In genomic region chr1:111199881-111200801, GRCh38 we compare ENCODE assay signal across 9 cellular contexts. TPM values are rescaled to one million over a fixed set of nuclear protein-coding genes. Genes with fewer than 3 reads are reported as not detected.
DNase-seq lines count a peak whose midpoint lies in the region; ATAC-seq and TF ChIP-seq lines count a peak whose summit lies in the region.
"Had no signal": no experiment of that assay in that cellular context is flagged by ENCODE, and none has a peak within 500 bp of the region (broad histone marks: within the 10 kb centered on the region; RNA-seq: fewer than 3 reads in every experiment).

Gene DENND2D (minus strand): TSS chr1:111200646. CDS start chr1:111200459, 187 bp downstream.

- no peak for TF ChIP-seq CTCF in ascending aorta (IDR thresholded peaks at IDR 0.05)

- H3K27me3 ChIP-seq in BLaER1 treated with 17β-estradiol and CSF1 and Interleukin-3, amounts not matched to agents 10 nM and 100 nM, result no peaks in the 10 kb centered on the region
- H3K27me3 ChIP-seq in ascending aorta (peaks cover 6% of the 10 kb centered on the region), mucosa of rectum (ENCODE audit: control insufficient read depth in 2 of 2, insufficient read depth in 2 of 2, low read length in 2 of 2) (no peaks in the 10 kb centered on the region), stomach smooth muscle (ENCODE audit: control insufficient read depth in 1 of 2, insufficient read depth in 2 of 2, low read length in 2 of 2) (peaks cover 8 to 14% of the 10 kb centered on the region in 2 donors)

- H3K4me3 ChIP-seq in BLaER1 treated with 17β-estradiol and CSF1 and Interleukin-3, amounts not matched to agents 10 nM and 100 nM, result peak within 1 kb of the TSS in 3 of 10 experiments; percentile 49 to 69 (median 68); a peak in 6 of 20 replicates
- peak within 1 kb of the TSS in 1 of 2 donors; percentile 40 for H3K4me3 ChIP-seq in ascending aorta
- peak within 1 kb of the TSS; percentile 40 to 65 for H3K4me3 ChIP-seq in mucosa of rectum (ENCODE audit: low read length in 2 of 2)
- peak within 1 kb of the TSS; percentile 15 to 27 for H3K4me3 ChIP-seq in stomach smooth muscle (ENCODE audit: low read length in 2 of 2)

- H3K27ac ChIP-seq in BLaER1 treated with 17β-estradiol and CSF1 and Interleukin-3, amounts not matched to agents 10 nM and 100 nM, result peak within 1 kb of the TSS in 10 of 11 experiments; percentile 16 to 99 (median 58); a peak in 18 of 22 replicates
- peak within 1 kb of the TSS in 1 of 2 donors; percentile 28 for H3K27ac ChIP-seq in ascending aorta
- peak within 1 kb of the TSS; percentile 71 to 97 for H3K27ac ChIP-seq in mucosa of rectum (ENCODE audit: low read depth in 2 of 2, low read length in 2 of 2)
- no peak within 1 kb of the TSS for H3K27ac ChIP-seq in stomach smooth muscle (ENCODE audit: low read length)
- H3K27ac ChIP-seq: VCaP had no signal

- no peak for ATAC-seq in GM21526 (IDR thresholded peaks at IDR 0.05; ENCODE audit: low FRiP score, unreplicated experiment)

- H3K9ac ChIP-seq in BLaER1 treated with 17β-estradiol and CSF1 and Interleukin-3, amounts not matched to agents 10 nM and 100 nM, result peak within 1 kb of the TSS in 5 of 11 experiments; percentile 4 to 93 (median 59); a peak in 12 of 22 replicates
- H3K9ac ChIP-seq in mucosa of rectum (ENCODE audit: low read depth in 1 of 2, low read length in 2 of 2), result peak within 1 kb of the TSS; percentile 52 to 74
- H3K9ac ChIP-seq in stomach smooth muscle (ENCODE audit: low read length in 2 of 2), result no peak within 1 kb of the TSS

- peaks cover 0 to 23% (median 0%) of the 10 kb centered on the region in 11 experiments; a peak in 2 of 22 replicates for H4K20me1 ChIP-seq in BLaER1 treated with 17β-estradiol and CSF1 and Interleukin-3, amounts not matched to agents 10 nM and 100 nM

- no peaks in the 10 kb centered on the region for H3K9me3 ChIP-seq in BLaER1 treated with 17β-estradiol and CSF1 and Interleukin-3, amounts not matched to agents 10 nM and 100 nM (replicated peaks in 1 of 11)
- H3K9me3 ChIP-seq in ascending aorta, result no peaks in the 10 kb centered on the region
- no peaks in the 10 kb centered on the region for H3K9me3 ChIP-seq in mucosa of rectum (ENCODE audit: control insufficient read depth in 2 of 2, low read length in 2 of 2)
- no peaks in the 10 kb centered on the region for H3K9me3 ChIP-seq in stomach smooth muscle (ENCODE audit: control insufficient read depth in 2 of 2, low read length in 2 of 2)

- peaks cover 52 to 95% (median 70%) of the 10 kb centered on the region in 10 experiments for H3K4me1 ChIP-seq in BLaER1 treated with 17β-estradiol and CSF1 and Interleukin-3, amounts not matched to agents 10 nM and 100 nM
- H3K4me1 ChIP-seq in ascending aorta, result peaks cover 3% of the 10 kb centered on the region in 2 donors
- peaks cover 46 to 52% of the 10 kb centered on the region in 2 donors for H3K4me1 ChIP-seq in mucosa of rectum (ENCODE audit: control insufficient read depth in 2 of 2, insufficient read depth in 2 of 2, low read length in 2 of 2)
- peaks cover 10% of the 10 kb centered on the region for H3K4me1 ChIP-seq in stomach smooth muscle (ENCODE audit: control insufficient read depth, insufficient read depth, low read length)

- peak within 1 kb of the TSS; percentile 80 to 99 (median 97) for H3K4me2 ChIP-seq in BLaER1 treated with 17β-estradiol and CSF1 and Interleukin-3, amounts not matched to agents 10 nM and 100 nM

- intact Hi-C loops in ascending aorta (cut with DNase I), result no loop called here

- peaks cover 0 to 39% (median 15%) of the 10 kb centered on the region in 11 experiments; a peak in 12 of 22 replicates for H3K36me3 ChIP-seq in BLaER1 treated with 17β-estradiol and CSF1 and Interleukin-3, amounts not matched to agents 10 nM and 100 nM
- H3K36me3 ChIP-seq in ascending aorta (no peaks in the 10 kb centered on the region), mucosa of rectum (ENCODE audit: control insufficient read depth in 2 of 2, insufficient read depth in 2 of 2, low read length in 2 of 2) (peaks cover 34 to 43% of the 10 kb centered on the region in 2 donors), stomach smooth muscle (ENCODE audit: control insufficient read depth in 2 of 2, insufficient read depth in 2 of 2, low read length in 2 of 2) (no peaks in the 10 kb centered on the region)

- DNase-seq in SKM-1 treated with dmso at 0.1 percent for 144 hours (lab: John Stamatoyannopoulos, UW; ENCODE audit: unreplicated experiment) (peak; percentile 34), ascending aorta (ENCODE audit: low spot score in 2 of 2) (peak; percentile 67 to 77), NCI-H2107 (lab: John Stamatoyannopoulos, UW) (no peak), SW480 (ENCODE audit: low spot score) (no peak)

RNA-seq across cellular contexts. Expression of gene DENND2D, which starts in this region (rescaled TPM):
- 4.4 TPM for total RNA-seq in ascending aorta

Comparison
In these comparisons a context has a peak if more than half of its experiments do, and no peak if none do; other contexts are left out.
1. H3K9ac ChIP-seq: peak in mucosa of rectum (2 of 2); none in stomach smooth muscle (0 of 2).
2. DNase-seq: peak in SKM-1 treated with dmso at 0.1 percent for 144 hours (single experiment) and ascending aorta (2 of 2); none in NCI-H2107 (single experiment) and SW480 (single experiment).